27 cellular contexts compared by ENCODE assay signal in the genomic region with DNA sequence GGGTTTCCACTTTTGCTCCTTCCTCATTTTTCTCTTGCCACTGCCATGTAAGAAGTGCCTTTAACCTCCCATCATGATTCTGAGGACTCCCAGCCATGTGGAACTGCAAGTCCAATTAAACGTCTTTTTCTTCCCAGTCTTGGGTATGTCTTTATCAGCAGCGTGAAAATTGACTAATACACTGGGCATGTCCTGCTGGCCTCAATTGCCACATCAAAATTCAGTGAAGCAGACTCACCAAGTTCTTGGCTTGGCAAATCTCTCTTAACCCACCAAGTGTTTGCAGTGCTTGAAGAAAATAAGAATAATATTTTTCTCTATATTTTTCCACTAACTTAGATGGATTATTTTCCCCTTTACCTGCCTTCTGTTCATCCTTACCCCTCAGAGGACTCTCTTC.
A peak's percentile ranks its signal among the peaks of the same experiment; 100 is the strongest.
DNase-seq lines count a peak whose midpoint lies in the region; FAIRE-seq and TF ChIP-seq lines count a peak whose summit lies in the region.
"Had no signal": no experiment of that assay in that cellular context is flagged by ENCODE, and none has a peak within 500 bp of the region (broad histone marks: within the 10 kb centered on the region; RNA-seq: fewer than 3 reads in every experiment).

No MANE protein-coding gene starts in this region.

- H3K4me3 Mint-ChIP-seq in neural progenitor cell = no peak overlapping the region
- H3K4me3 Mint-ChIP-seq: CD14-positive monocyte; CD4-positive, alpha-beta T cell; CD8-positive, alpha-beta memory T cell; HFFc6 had no signal

- TF ChIP-seq CTCF in neural progenitor cell (IDR thresholded peaks at IDR 0.05) = no peak
- TF ChIP-seq CTCF in GM10248 (IDR thresholded peaks at IDR 0.05; ENCODE audit: control extremely low read depth, extremely low read depth, low read depth, missing control alignments) = no peak

- H3F3A ChIP-seq in neural progenitor cell (ENCODE audit: low read depth) = no peaks in the 10 kb centered on the region

- H2AFZ ChIP-seq in neural progenitor cell (replicated peaks) = peak overlapping the region; percentile 82

- peak overlapping the region; percentile 90 for H3K27ac Mint-ChIP-seq in neural progenitor cell
- H3K27ac Mint-ChIP-seq: CD14-positive monocyte; CD4-positive, alpha-beta T cell; HFFc6 had no signal

- no peaks in the 10 kb centered on the region for H3K79me2 ChIP-seq in neural progenitor cell (ENCODE audit: low read depth)

- peak; percentile 8 for FAIRE-seq in RCC 7860 (lab: Jason Lieb, UNC)
- FAIRE-seq: A549, D721Med, GM12891, GM18507, H54 had no signal

- H3K9me3 Mint-ChIP-seq in neural progenitor cell = peaks cover 8% of the 10 kb centered on the region

- no peak overlapping the region for H3K4me3 ChIP-seq in neural progenitor cell
- H3K4me3 ChIP-seq: A549; BLaER1 treated with 17β-estradiol and CSF1 and Interleukin-3, amounts not matched to agents 10 nM and 100 nM; HAP-1 had no signal

- no peak overlapping the region for H3K9ac ChIP-seq in neural progenitor cell
- H3K9ac ChIP-seq: BLaER1 treated with 17β-estradiol and CSF1 and Interleukin-3, amounts not matched to agents 10 nM and 100 nM had no signal

- DNase-seq in RCC 7860 (ENCODE audit: low spot score) (peak; percentile 17), astrocyte of the hippocampus (ENCODE audit: low read depth, low spot score) (peak; percentile 27), neural progenitor cell (ENCODE audit: low spot score) (no peak), stromal cell of bone marrow (ENCODE audit: low read depth) (peak; percentile 18), GM10248 (ENCODE audit: extremely low spot score) (no peak), NCI-H748 (lab: John Stamatoyannopoulos, UW; ENCODE audit: unreplicated experiment) (no peak), NCI-H526 (lab: John Stamatoyannopoulos, UW) (no peak)
- DNase-seq: 8988T; ACHN; AML-193; BE2C; CD4-positive, alpha-beta T cell; CD8-positive, alpha-beta memory T cell; DMS 273 treated with DMSO at 0.1 percent for 48 hours; DMS79; EL; GDM1; GOT3; HFFc6 had no signal

- peaks cover 9% of the 10 kb centered on the region for H3K4me1 Mint-ChIP-seq in neural progenitor cell
- H3K4me1 Mint-ChIP-seq: CD14-positive monocyte; CD8-positive, alpha-beta memory T cell had no signal

- no peaks in the 10 kb centered on the region for H4K20me1 ChIP-seq in neural progenitor cell (ENCODE audit: low read depth)
- H4K20me1 ChIP-seq: BLaER1 treated with 17β-estradiol and CSF1 and Interleukin-3, amounts not matched to agents 10 nM and 100 nM had no signal

- no peaks in the 10 kb centered on the region for H3K9me3 ChIP-seq in neural progenitor cell (ENCODE audit: low read depth)
- H3K9me3 ChIP-seq: A549, BE2C, HAP-1 had no signal

- POLR2A ChIA-PET in GM10248 (lab: Yijun Ruan, JAX) = no interaction called here

- no peaks in the 10 kb centered on the region for H3K36me3 ChIP-seq in neural progenitor cell
- H3K36me3 ChIP-seq: BE2C; BLaER1 treated with 17β-estradiol and CSF1 and Interleukin-3, amounts not matched to agents 10 nM and 100 nM; HAP-1 had no signal

- no peaks in the 10 kb centered on the region for H3K36me3 Mint-ChIP-seq in neural progenitor cell
- H3K36me3 Mint-ChIP-seq: CD14-positive monocyte; CD8-positive, alpha-beta memory T cell had no signal

- H3K27ac ChIP-seq in neural progenitor cell = no peak overlapping the region
- H3K27ac ChIP-seq: A549; BLaER1 treated with 17β-estradiol and CSF1 and Interleukin-3, amounts not matched to agents 10 nM and 100 nM had no signal

- H3K4me2 ChIP-seq in neural progenitor cell = no peak overlapping the region
- H3K4me2 ChIP-seq: A549; BLaER1 treated with 17β-estradiol and CSF1 and Interleukin-3, amounts not matched to agents 10 nM and 100 nM had no signal

- no peaks in the 10 kb centered on the region for H3K27me3 ChIP-seq in neural progenitor cell
- H3K27me3 ChIP-seq: BE2C; BLaER1 treated with 17β-estradiol and CSF1 and Interleukin-3, amounts not matched to agents 10 nM and 100 nM had no signal

- peaks cover 14% of the 10 kb centered on the region for H3K4me1 ChIP-seq in neural progenitor cell
- H3K4me1 ChIP-seq: A549; BE2C; BLaER1 treated with 17β-estradiol and CSF1 and Interleukin-3, amounts not matched to agents 10 nM and 100 nM; HAP-1 had no signal

- CTCF ChIA-PET in GM10248 (lab: Yijun Ruan, JAX) = no interaction called here

- H3K27me3 Mint-ChIP-seq in neural progenitor cell (ENCODE audit: insufficient read depth, low read depth) = peaks cover 2% of the 10 kb centered on the region
- H3K27me3 Mint-ChIP-seq: CD4-positive, alpha-beta T cell; CD8-positive, alpha-beta memory T cell had no signal

Comparison
In these comparisons a context has a peak if more than half of its experiments do, and no peak if none do; other contexts are left out.
1. DNase-seq: peak in RCC 7860 (single experiment), astrocyte of the hippocampus (single experiment) and stromal cell of bone marrow (single experiment); none in neural progenitor cell (single experiment), GM10248 (single experiment), NCI-H748 (single experiment) and NCI-H526 (0 of 2).